Comparison of ENCODE assay signal across 18 cellular contexts in the genomic region with DNA sequence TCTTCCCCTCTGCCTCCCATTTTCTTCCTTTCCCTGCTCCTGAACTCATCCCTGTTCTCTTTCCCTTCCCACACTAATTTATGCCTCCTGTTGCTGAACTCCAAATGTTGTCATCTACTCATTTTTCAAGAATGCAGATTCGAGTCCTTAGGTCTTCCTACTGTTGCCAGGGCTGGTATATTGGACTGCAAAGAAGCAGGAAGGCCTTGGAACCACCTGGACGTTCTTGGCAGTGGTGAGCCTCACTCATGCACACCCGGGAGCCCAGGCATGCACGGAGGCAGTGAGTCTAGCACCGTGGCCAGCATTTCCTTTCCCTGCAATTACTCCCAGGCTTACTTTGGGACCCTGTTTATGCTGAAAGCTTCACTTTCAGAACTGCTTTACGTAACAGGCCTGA.
A peak's percentile ranks its signal among the peaks of the same experiment; 100 is the strongest.
DNase-seq lines count a peak whose midpoint lies in the region; ATAC-seq and TF ChIP-seq lines count a peak whose summit lies in the region.
"Had no signal": no experiment of that assay in that cellular context is flagged by ENCODE, and none has a peak within 500 bp of the region (broad histone marks: within the 10 kb centered on the region; RNA-seq: fewer than 3 reads in every experiment).

No MANE protein-coding gene starts in this region.

- H3K9me3 ChIP-seq in hepatocyte (ENCODE audit: low read depth) (no peaks in the 10 kb centered on the region), ovary (no peaks in the 10 kb centered on the region)
- H3K9me3 ChIP-seq: SJSA1 had no signal

- H3K27ac ChIP-seq in hepatocyte (peak overlapping the region; percentile 53), ovary (peak overlapping the region in 1 of 2 donors; percentile 32)
- H3K27ac ChIP-seq: SJSA1 had no signal

- DNase-seq in G401 (ENCODE audit: low spot score) (peak; percentile 64), astrocyte of the hippocampus (ENCODE audit: low read depth, low spot score) (peak; percentile 37), hepatocyte (ENCODE audit: low spot score) (no peak), ovary (peak; percentile 15 to 65 (median 34)), endothelial cell (ENCODE audit: low spot score) (no peak)
- DNase-seq: DMS53, GF-D8, IMR-90, NCI-H1694, NCI-H446, NCI-H526, OCI-M1 had no signal

- no peaks in the 10 kb centered on the region for H3K36me3 ChIP-seq in hepatocyte (replicated peaks; ENCODE audit: insufficient read depth, low read depth)
- no peaks in the 10 kb centered on the region for H3K36me3 ChIP-seq in ovary
- H3K36me3 ChIP-seq: SJSA1 had no signal

- no peak overlapping the region for H3K4me3 Mint-ChIP-seq in endothelial cell (ENCODE audit: unreplicated experiment)
- H3K4me3 Mint-ChIP-seq: B cell, CD14-positive monocyte had no signal

- H3K4me1 ChIP-seq in hepatocyte (ENCODE audit: insufficient read depth) (peaks cover 11% of the 10 kb centered on the region), ovary (ENCODE audit: insufficient read depth) (peaks cover 9% of the 10 kb centered on the region)
- H3K4me1 ChIP-seq: SJSA1 had no signal

- H3K4me3 ChIP-seq in hepatocyte (no peak overlapping the region), ovary (no peak overlapping the region)
- H3K4me3 ChIP-seq: SJSA1 had no signal

- no peak overlapping the region for H3K4me2 ChIP-seq in hepatocyte

- intact Hi-C loops in ovary (cut with DNase I) = no loop called here

- TF ChIP-seq CTCF in hepatocyte (IDR thresholded peaks at IDR 0.05; ENCODE audit: poor library complexity) = no peak
- no peak for TF ChIP-seq CTCF in ovary (IDR thresholded peaks at IDR 0.05)
- no peak for TF ChIP-seq CTCF in endothelial cell (IDR thresholded peaks at IDR 0.05; ENCODE audit: unreplicated experiment)

- H3K4me1 Mint-ChIP-seq in endothelial cell (ENCODE audit: unreplicated experiment) = peaks cover 8% of the 10 kb centered on the region
- H3K4me1 Mint-ChIP-seq: B cell had no signal

- TF ChIP-seq POLR2A in ovary (IDR thresholded peaks at IDR 0.05) = no peak

- no peaks in the 10 kb centered on the region for H3K9me2 ChIP-seq in hepatocyte (replicated peaks; ENCODE audit: insufficient read depth)

- H3K36me3 Mint-ChIP-seq in endothelial cell (ENCODE audit: low read depth, unreplicated experiment) = no peaks in the 10 kb centered on the region
- H3K36me3 Mint-ChIP-seq: CD14-positive monocyte had no signal

- in situ Hi-C loops in G401 (cut with HindIII; ENCODE audit: low sequenced_read_pairs) = no loop called here

- no peaks in the 10 kb centered on the region for H4K20me1 ChIP-seq in hepatocyte (ENCODE audit: insufficient read depth, poor library complexity, severe bottlenecking)

- WGBS in hepatocyte (ENCODE audit: low lambda C conversion rate, missing lambda C conversion rate) = 67% methylated on average over 6 of the region's 6 CpGs
- WGBS in ovary, 3 donors = 4 to 9% (median 7%) methylated on average over 6 of the region's 6 CpGs

- H3K79me2 ChIP-seq in hepatocyte = no peaks in the 10 kb centered on the region

- ATAC-seq in HG02623 (IDR thresholded peaks at IDR 0.05; ENCODE audit: unreplicated experiment) (no peak), GM18517 (IDR thresholded peaks at IDR 0.05; ENCODE audit: unreplicated experiment) (no peak)
- ATAC-seq: Right ventricle myocardium inferior had no signal

- no peaks in the 10 kb centered on the region for H3K9me3 Mint-ChIP-seq in endothelial cell (ENCODE audit: unreplicated experiment)

- peaks cover 2% of the 10 kb centered on the region for H3K27me3 Mint-ChIP-seq in endothelial cell (ENCODE audit: unreplicated experiment)

- no peaks in the 10 kb centered on the region for H3K27me3 ChIP-seq in hepatocyte
- no peaks in the 10 kb centered on the region for H3K27me3 ChIP-seq in ovary
- H3K27me3 ChIP-seq: SJSA1 had no signal

- H3K27ac Mint-ChIP-seq in endothelial cell (ENCODE audit: unreplicated experiment) = no peak overlapping the region
- H3K27ac Mint-ChIP-seq: B cell had no signal

- no peak for TF ChIP-seq EP300 in ovary (IDR thresholded peaks at IDR 0.05)

- no peak overlapping the region for H2AFZ ChIP-seq in hepatocyte

Comparison
In these comparisons a context has a peak if more than half of its experiments do, and no peak if none do; other contexts are left out.
1. DNase-seq: peak in G401 (single experiment), astrocyte of the hippocampus (single experiment) and ovary (5 of 5); none in hepatocyte (single experiment) and endothelial cell (single experiment).